In genomic region chr7:18250133-18250532, GRCh38 we compare ENCODE assay signal across 9 cellular contexts.
"Had no signal": no experiment of that assay in that cellular context is flagged by ENCODE, and none has a peak within 500 bp of the region (broad histone marks: within the 10 kb centered on the region; RNA-seq: fewer than 3 reads in every experiment).

No MANE protein-coding gene starts in this region.

- H2AFZ ChIP-seq: GM23248 had no signal

- ATAC-seq: HepG2 had no signal

- H3K27ac ChIP-seq: GM23248, HL-60 had no signal

- H3K36me3 Mint-ChIP-seq: IgD-negative memory B cell had no signal

- H3K4me3 ChIP-seq: GM23248 had no signal

- FAIRE-seq: H54, HepG2 had no signal

- H3K4me1 Mint-ChIP-seq: H9, IgD-negative memory B cell had no signal

- H3K27ac Mint-ChIP-seq: H9, IgD-negative memory B cell had no signal

- H3K9ac ChIP-seq: GM23248 had no signal

- H3K27me3 Mint-ChIP-seq: IgD-negative memory B cell had no signal

- H3K4me3 Mint-ChIP-seq: H9, IgD-negative memory B cell had no signal

- DNase-seq: GM23248, GOT3, H9, HCEC 1CT, KG1 had no signal
